ENCODE assay signal across 1 cellular context in genomic region chr7:37665352-37666022, GRCh38.
TF ChIP-seq lines count a peak whose summit lies in the region.

No MANE protein-coding gene starts in this region.

TF ChIP-seq in WTC11, 78 proteins besides CTCF, POLR2A, EP300 and RAD21 (continued from another document):
- TF ChIP-seq ZNF281 (CRISPR knock-in tag; IDR thresholded peaks at IDR 0.05), result no peak
- no peak for TF ChIP-seq RELA (CRISPR knock-in tag; IDR thresholded peaks at IDR 0.05; ENCODE audit: borderline replicate concordance)
- TF ChIP-seq CDX4 (CRISPR knock-in tag; IDR thresholded peaks at IDR 0.05; ENCODE audit: borderline replicate concordance), result no peak
